ENCODE assay signal across 9 cellular contexts in the genomic region with DNA sequence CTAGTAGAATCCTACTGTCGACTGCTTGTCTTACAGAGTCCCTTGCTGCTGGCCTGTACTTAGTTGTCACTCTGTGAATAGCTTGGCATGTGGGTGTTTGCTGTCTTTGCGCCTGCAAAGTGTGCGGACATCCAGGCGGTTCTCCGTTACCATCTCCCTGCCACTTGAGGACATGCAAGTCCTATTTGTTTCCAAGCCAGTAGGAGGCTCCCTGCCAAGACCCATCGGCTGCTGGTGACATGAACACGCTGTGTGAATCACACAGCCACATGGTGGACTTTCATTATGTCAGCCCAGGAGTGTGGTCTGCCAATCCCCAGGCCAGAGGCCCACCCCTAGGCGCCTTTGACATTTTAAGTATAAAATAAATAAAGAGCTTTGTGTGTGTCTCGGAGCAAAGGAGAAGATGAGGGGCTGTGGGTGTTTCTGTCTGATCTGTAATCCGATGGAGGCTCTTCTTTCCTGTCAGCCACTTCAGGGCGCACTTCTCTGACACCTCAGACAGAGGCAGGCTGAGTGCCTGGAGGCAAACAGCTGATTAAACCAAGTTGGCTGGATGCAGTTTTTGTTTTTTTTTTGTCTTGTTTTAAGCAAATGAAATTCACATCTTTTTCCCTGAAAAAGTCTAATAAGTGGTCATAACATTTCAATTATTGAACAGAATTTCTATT. TPM values are rescaled to one million over a fixed set of nuclear protein-coding genes. Genes with fewer than 3 reads are reported as not detected.
DNase-seq lines count a peak whose midpoint lies in the region; ATAC-seq, FAIRE-seq and TF ChIP-seq lines count a peak whose summit lies in the region.
"Had no signal": no experiment of that assay in that cellular context is flagged by ENCODE, and none has a peak within 500 bp of the region (broad histone marks: within the 10 kb centered on the region; RNA-seq: fewer than 3 reads in every experiment).

No MANE protein-coding gene starts in this region.

- no peak overlapping the region for H3K27ac ChIP-seq in epithelial cell of prostate
- H3K27ac ChIP-seq: upper lobe of left lung had no signal

- TF ChIP-seq POLR2A in H54 (IDR thresholded peaks at IDR 0.05; ENCODE audit: low read depth, low read length) = no peak
- no peak for TF ChIP-seq POLR2A in GM12891 (IDR thresholded peaks at IDR 0.05; ENCODE audit: low read depth, low read length)

- peaks cover 23% of the 10 kb centered on the region for H3K4me1 ChIP-seq in neuron (ENCODE audit: insufficient read depth, low read length)
- H3K4me1 ChIP-seq: upper lobe of left lung had no signal

- no peaks in the 10 kb centered on the region for H3K27me3 ChIP-seq in neuron (ENCODE audit: insufficient read depth, low read length)
- H3K27me3 ChIP-seq: upper lobe of left lung had no signal

- FAIRE-seq in H54 (lab: Jason Lieb, UNC) (no peak), GM12891 (lab: Jason Lieb, UNC) (no peak)

- DNase-seq in H54 (ENCODE audit: insufficient read length, low spot score) (peak; percentile 8), NCI-H526 (lab: John Stamatoyannopoulos, UW) (peak; percentile 64 to 74), epithelial cell of prostate (ENCODE audit: low read depth, low spot score) (peak; percentile 56), cerebellar nuclear complex (lab: John Stamatoyannopoulos, UW) (no peak), GM12891 (ENCODE audit: insufficient read length, low spot score) (no peak)
- no peak for DNase-seq in stimulated activated CD4-positive, alpha-beta T cell treated with anti-CD3 and anti-CD28 coated beads, Interleukin-4, amount 100 ng/mL, for 4 hours

- no peaks in the 10 kb centered on the region for H3K36me3 ChIP-seq in neuron (ENCODE audit: insufficient read depth, low read length)
- H3K36me3 ChIP-seq: upper lobe of left lung had no signal

- H3K9me3 ChIP-seq in neuron (ENCODE audit: low read length) = no peaks in the 10 kb centered on the region
- H3K9me3 ChIP-seq: upper lobe of left lung had no signal

- ATAC-seq in HG02938 (IDR thresholded peaks at IDR 0.05; ENCODE audit: unreplicated experiment) = no peak

- H3K4me3 ChIP-seq in neuron (ENCODE audit: low read length) = peak overlapping the region; percentile 13

- peak overlapping the region; percentile 21 for H2AFZ ChIP-seq in neuron (ENCODE audit: low read depth, low read length)

TF ChIP-seq in GM12891, 5 proteins besides CTCF, POLR2A, EP300 and RAD21:
- TF ChIP-seq SPI1 (IDR thresholded peaks at IDR 0.05; ENCODE audit: low read depth, low read length) = no peak
- no peak for TF ChIP-seq TAF1 (IDR thresholded peaks at IDR 0.05; ENCODE audit: low read depth, low read length)
- no peak for TF ChIP-seq PAX5 (IDR thresholded peaks at IDR 0.05; ENCODE audit: insufficient read depth, low read length, severe bottlenecking)
- no peak for TF ChIP-seq POU2F2 (IDR thresholded peaks at IDR 0.05; ENCODE audit: low read depth, low read length)
- no peak for TF ChIP-seq POLR2AphosphoS5 (IDR thresholded peaks at IDR 0.05; ENCODE audit: low read depth, low read length)

RNA-seq across cellular contexts. Expression of a gene that starts 51.5 kb away (rescaled TPM):
- 21.6 TPM for polyA plus RNA-seq in GM12891 (2012; ENCODE audit: low read depth, missing spikeins)

Comparison
In these comparisons a context has a peak if more than half of its experiments do, and no peak if none do; other contexts are left out.
1. DNase-seq: peak in H54 (single experiment), NCI-H526 (2 of 2) and epithelial cell of prostate (single experiment); none in stimulated activated CD4-positive, alpha-beta T cell treated with anti-CD3 and anti-CD28 coated beads, Interleukin-4, amount 100 ng/mL, for 4 hours (0 of 2), cerebellar nuclear complex (0 of 2) and GM12891 (single experiment).